ENCODE assay signal across 18 cellular contexts in the genomic region with DNA sequence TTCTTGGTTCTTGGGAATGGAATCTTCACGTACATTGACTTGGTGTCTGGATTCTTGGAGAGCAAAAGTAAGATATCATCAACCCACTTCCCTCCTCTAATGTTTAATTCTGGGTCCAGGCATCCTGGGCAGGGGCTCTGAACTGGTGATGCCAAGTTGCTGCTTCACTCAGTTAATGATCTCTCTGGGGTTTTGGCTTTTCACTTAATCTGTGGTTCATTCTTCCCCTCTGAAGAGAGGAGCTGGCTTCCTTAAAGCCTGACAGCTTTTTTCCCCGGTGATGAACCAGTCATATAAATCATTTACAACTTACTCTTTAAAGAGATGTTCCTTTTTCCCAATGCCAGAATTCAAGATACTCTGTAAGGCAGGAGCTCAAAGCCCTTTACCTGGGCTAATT.
DNase-seq lines count a peak whose midpoint lies in the region; ATAC-seq and TF ChIP-seq lines count a peak whose summit lies in the region.
"Had no signal": no experiment of that assay in that cellular context is flagged by ENCODE, and none has a peak within 500 bp of the region (broad histone marks: within the 10 kb centered on the region; RNA-seq: fewer than 3 reads in every experiment).

No MANE protein-coding gene starts in this region.

- H3K79me1 ChIP-seq in trophoblast cell (ENCODE audit: low read length) = no peaks in the 10 kb centered on the region

- H4K91ac ChIP-seq in trophoblast cell (ENCODE audit: low read depth, low read length) = no peak overlapping the region

- no peak overlapping the region for H2AK5ac ChIP-seq in trophoblast cell (ENCODE audit: low read length)

- H3K4ac ChIP-seq in trophoblast cell (ENCODE audit: low read depth, low read length) = no peak overlapping the region

- no peak overlapping the region for H3K4me2 ChIP-seq in trophoblast cell (ENCODE audit: low read length)
- H3K4me2 ChIP-seq: PC-9, SK-N-SH had no signal

- H2BK120ac ChIP-seq in trophoblast cell (ENCODE audit: insufficient read depth, low read length, poor library complexity) = no peak overlapping the region

- ATAC-seq in activated naive CD8-positive, alpha-beta T cell treated with anti-CD3 and anti-CD28 coated beads, Interleukin-2, amount 50 U/mL, for 24 hours = peak; percentile 36
- ATAC-seq in HG02981 (IDR thresholded peaks at IDR 0.05; ENCODE audit: unreplicated experiment) = peak; percentile 75
- ATAC-seq: Right ventricle myocardium inferior had no signal

- no peak overlapping the region for H3K14ac ChIP-seq in trophoblast cell (ENCODE audit: low read length)

- H4K12ac ChIP-seq in trophoblast cell (ENCODE audit: low read depth, low read length) = no peak overlapping the region

- intact Hi-C loops in dendritic cell treated with granulocyte-macrophage colony-stimulating factor and Interleukin-4, amounts not matched to agents 40 ng/mL and 50 ng/mL, for 4 days (cut with micrococcal nuclease) = loop anchor here (5.0 kb wide), 1 partner anchor 39 kb away; no protein-coding TSS in a partner anchor
- intact Hi-C loops in adrenal gland (cut with DNase I) = no loop called here

- H2BK12ac ChIP-seq in trophoblast cell (ENCODE audit: low read length) = no peak overlapping the region

- H3K4me3 ChIP-seq in adrenal gland (no peak overlapping the region), trophoblast cell (ENCODE audit: low read depth, low read length) (no peak overlapping the region)
- H3K4me3 ChIP-seq: PC-9 had no signal

- no peaks in the 10 kb centered on the region for H3K9me3 Mint-ChIP-seq in activated naive CD8-positive, alpha-beta T cell treated with anti-CD3 and anti-CD28 coated beads, Interleukin-2, amount 50 U/mL, for 24 hours
- no peaks in the 10 kb centered on the region for H3K9me3 Mint-ChIP-seq in activated naive CD8-positive, alpha-beta T cell treated with anti-CD3 and anti-CD28 coated beads for 36 hours
- H3K9me3 Mint-ChIP-seq in dendritic cell treated with granulocyte-macrophage colony-stimulating factor and Interleukin-4, amounts not matched to agents 40 ng/mL and 50 ng/mL, for 4 days = no peaks in the 10 kb centered on the region

- H3K79me2 ChIP-seq in trophoblast cell (ENCODE audit: control insufficient read depth, insufficient read depth, low read length, poor library complexity) = no peaks in the 10 kb centered on the region

- H3K27me3 ChIP-seq in adrenal gland (no peaks in the 10 kb centered on the region), trophoblast cell (ENCODE audit: insufficient read depth, low read length) (no peaks in the 10 kb centered on the region)

- H3K36me3 Mint-ChIP-seq in activated naive CD8-positive, alpha-beta T cell treated with anti-CD3 and anti-CD28 coated beads, Interleukin-2, amount 50 U/mL, for 24 hours (ENCODE audit: low read depth) = peaks cover 5% of the 10 kb centered on the region
- H3K36me3 Mint-ChIP-seq in activated naive CD8-positive, alpha-beta T cell treated with anti-CD3 and anti-CD28 coated beads for 36 hours = peaks cover 11% of the 10 kb centered on the region
- peaks cover 14% of the 10 kb centered on the region for H3K36me3 Mint-ChIP-seq in dendritic cell treated with granulocyte-macrophage colony-stimulating factor and Interleukin-4, amounts not matched to agents 40 ng/mL and 50 ng/mL, for 4 days (ENCODE audit: low read depth)

- no peak for DNase-seq in activated naive CD8-positive, alpha-beta T cell treated with anti-CD3 and anti-CD28 coated beads, Interleukin-2, amount 50 U/mL, for 24 hours
- no peak for DNase-seq in activated naive CD8-positive, alpha-beta T cell treated with anti-CD3 and anti-CD28 coated beads for 36 hours
- no peak for DNase-seq in amygdala (lab: John Stamatoyannopoulos, UW)
- DNase-seq in NCI-H1694 treated with DMSO at 0.1 percent for 48 hours (lab: John Stamatoyannopoulos, UW) = no peak
- DNase-seq in adrenal gland = no peak
- DNase-seq in trophoblast cell = no peak
- DNase-seq: C1 segment of cervical spinal cord, GOT3, IMR-90, Kasumi-1, NCI-H146, NCI-H2107, NCI-H69, PC-9, SK-N-SH had no signal

- H3K23ac ChIP-seq in trophoblast cell (ENCODE audit: low read length) = no peak overlapping the region

- WGBS in adrenal gland, 4 donors = 84 to 90% (median 87%) methylated on average over 2 of the region's 2 CpGs
- no CpG with 5 or more reads among the region's 2 CpGs for WGBS in trophoblast cell (ENCODE audit: extremely low coverage, insufficient coverage, insufficient read length)

- no peaks in the 10 kb centered on the region for H3K27me3 Mint-ChIP-seq in activated naive CD8-positive, alpha-beta T cell treated with anti-CD3 and anti-CD28 coated beads, Interleukin-2, amount 50 U/mL, for 24 hours
- H3K27me3 Mint-ChIP-seq in activated naive CD8-positive, alpha-beta T cell treated with anti-CD3 and anti-CD28 coated beads for 36 hours = no peaks in the 10 kb centered on the region
- no peaks in the 10 kb centered on the region for H3K27me3 Mint-ChIP-seq in dendritic cell treated with granulocyte-macrophage colony-stimulating factor and Interleukin-4, amounts not matched to agents 40 ng/mL and 50 ng/mL, for 4 days

- TF ChIP-seq CTCF in adrenal gland (IDR thresholded peaks at IDR 0.05) = no peak

- H3K4me3 Mint-ChIP-seq in activated naive CD8-positive, alpha-beta T cell treated with anti-CD3 and anti-CD28 coated beads, Interleukin-2, amount 50 U/mL, for 24 hours = no peak overlapping the region
- no peak overlapping the region for H3K4me3 Mint-ChIP-seq in activated naive CD8-positive, alpha-beta T cell treated with anti-CD3 and anti-CD28 coated beads for 36 hours
- no peak overlapping the region for H3K4me3 Mint-ChIP-seq in dendritic cell treated with granulocyte-macrophage colony-stimulating factor and Interleukin-4, amounts not matched to agents 40 ng/mL and 50 ng/mL, for 4 days

- H3K27ac ChIP-seq in adrenal gland (no peak overlapping the region), trophoblast cell (ENCODE audit: low read depth, low read length) (no peak overlapping the region)
- H3K27ac ChIP-seq: PC-9 had no signal

- H2AFZ ChIP-seq in trophoblast cell (ENCODE audit: insufficient read depth, low read length, poor library complexity) = no peak overlapping the region
- H2AFZ ChIP-seq: PC-9 had no signal

- no peak overlapping the region for H3K27ac Mint-ChIP-seq in activated naive CD8-positive, alpha-beta T cell treated with anti-CD3 and anti-CD28 coated beads, Interleukin-2, amount 50 U/mL, for 24 hours
- H3K27ac Mint-ChIP-seq in activated naive CD8-positive, alpha-beta T cell treated with anti-CD3 and anti-CD28 coated beads for 36 hours = no peak overlapping the region
- H3K27ac Mint-ChIP-seq in dendritic cell treated with granulocyte-macrophage colony-stimulating factor and Interleukin-4, amounts not matched to agents 40 ng/mL and 50 ng/mL, for 4 days = peak overlapping the region; percentile 89

- TF ChIP-seq POLR2A in adrenal gland (IDR thresholded peaks at IDR 0.05) = no peak

- H3K4me1 ChIP-seq in adrenal gland (replicated peaks in 1 of 2) = peaks cover 3 to 22% of the 10 kb centered on the region in 2 donors
- no peaks in the 10 kb centered on the region for H3K4me1 ChIP-seq in trophoblast cell (ENCODE audit: control insufficient read depth in 1 of 2, insufficient read depth in 2 of 2, low read length in 2 of 2)

- H3K9me3 ChIP-seq in adrenal gland (replicated peaks in 1 of 3) (no peaks in the 10 kb centered on the region), trophoblast cell (ENCODE audit: insufficient read depth, low read depth, low read length) (no peaks in the 10 kb centered on the region)
- H3K9me3 ChIP-seq: SK-N-SH had no signal

- no peak overlapping the region for H3K18ac ChIP-seq in trophoblast cell (ENCODE audit: low read length)

- H3K9ac ChIP-seq in trophoblast cell (ENCODE audit: low read length) = no peak overlapping the region
- H3K9ac ChIP-seq: SK-N-SH had no signal

- no peak overlapping the region for H2BK5ac ChIP-seq in trophoblast cell (ENCODE audit: low read depth, low read length, poor library complexity)

- H3K36me3 ChIP-seq in adrenal gland (replicated peaks in 1 of 2) (no peaks in the 10 kb centered on the region), trophoblast cell (ENCODE audit: control insufficient read depth in 1 of 2, insufficient read depth in 2 of 2, low read length in 2 of 2) (no peaks in the 10 kb centered on the region)

- peaks cover 31% of the 10 kb centered on the region for H3K4me1 Mint-ChIP-seq in activated naive CD8-positive, alpha-beta T cell treated with anti-CD3 and anti-CD28 coated beads, Interleukin-2, amount 50 U/mL, for 24 hours
- peaks cover 23% of the 10 kb centered on the region for H3K4me1 Mint-ChIP-seq in activated naive CD8-positive, alpha-beta T cell treated with anti-CD3 and anti-CD28 coated beads for 36 hours
- peaks cover 72% of the 10 kb centered on the region for H3K4me1 Mint-ChIP-seq in dendritic cell treated with granulocyte-macrophage colony-stimulating factor and Interleukin-4, amounts not matched to agents 40 ng/mL and 50 ng/mL, for 4 days (ENCODE audit: low read depth)

- H4K8ac ChIP-seq in trophoblast cell (ENCODE audit: low read depth, low read length) = no peak overlapping the region
